In the genomic region with DNA sequence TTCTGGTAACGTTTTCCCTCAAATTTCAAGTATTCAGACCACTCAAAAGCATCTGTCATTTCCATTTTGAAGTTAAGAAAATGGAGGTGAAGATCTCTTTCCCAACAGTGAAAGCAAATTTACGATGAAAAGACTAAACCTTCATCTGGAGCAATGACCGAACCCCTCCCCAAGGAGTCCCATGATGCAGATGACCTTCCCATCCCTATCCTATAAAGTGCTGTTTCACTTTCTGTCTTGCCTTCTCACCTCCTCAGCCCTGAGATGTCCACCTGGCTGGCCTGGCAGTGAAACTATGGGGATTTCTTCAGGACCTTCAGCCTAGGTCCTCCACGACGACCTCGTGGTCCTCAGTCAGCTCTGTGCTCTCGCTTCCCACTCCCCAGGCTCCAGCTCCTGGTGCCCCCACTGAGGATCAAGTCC, we compare ENCODE assay signal across 8 cellular contexts. TPM values are rescaled to one million over a fixed set of nuclear protein-coding genes. Genes with fewer than 3 reads are reported as not detected.
DNase-seq lines count a peak whose midpoint lies in the region; ATAC-seq and TF ChIP-seq lines count a peak whose summit lies in the region.

No MANE protein-coding gene starts in this region.

- intact Hi-C loops in IMR-90 (cut with micrococcal nuclease) (loop anchor here (2.0 to 5.0 kb wide), 2 partner anchors 70 to 85 kb away; a partner anchor contains a TSS), mammary epithelial cell (cut with micrococcal nuclease) (loop anchor here (1.0 to 10.0 kb wide), 5 partner anchors 58 to 452 kb away; a partner anchor contains a TSS), natural killer cell (cut with micrococcal nuclease) (loop anchor here (1.0 to 5.0 kb wide), 3 partner anchors 40 to 655 kb away; a partner anchor contains a TSS)

- H3K9me3 ChIP-seq in BE2C (no peaks in the 10 kb centered on the region), IMR-90 (ENCODE audit: control insufficient read depth, insufficient read depth, low read length) (no peaks in the 10 kb centered on the region), mammary epithelial cell (replicated peaks; ENCODE audit: insufficient read depth, low read length) (no peaks in the 10 kb centered on the region)

- POLR2A ChIA-PET in IMR-90 (lab: Charles Lee; ENCODE audit: unreplicated experiment), result no interaction called here

- peaks cover 5% of the 10 kb centered on the region; the same call in 1 of the 2 replicates for H3K9me1 ChIP-seq in IMR-90 (ENCODE audit: insufficient read depth, low read length)

- peaks cover 33 to 40% of the 10 kb centered on the region in 2 donors for H3K4me1 Mint-ChIP-seq in natural killer cell

- H2BK20ac ChIP-seq in IMR-90 (ENCODE audit: low read depth, low read length), result peak overlapping the region; percentile 80; the same call in 1 of the 2 replicates

- no peak for TF ChIP-seq RAD21 in IMR-90 (IDR thresholded peaks at IDR 0.05; ENCODE audit: low read length)

- 53% methylated on average over 4 of the region's 7 CpGs; no CpG with 5 or more reads in 1 of the 2 experiments for WGBS in IMR-90 (ENCODE audit: extremely low coverage in 2 of 2, insufficient read length in 1 of 2), 2 experiments
- WGBS in mammary epithelial cell (ENCODE audit: low coverage, missing lambda C conversion rate), result 52% methylated on average over 7 of the region's 7 CpGs

- in situ Hi-C loops in IMR-90 (cut with MboI; ENCODE audit: low sequenced_read_pairs) (no loop called here), mammary epithelial cell (cut with MboI; ENCODE audit: low sequenced_read_pairs in 2 of 2) (no loop called here)

- peak overlapping the region; percentile 63 for H4K91ac ChIP-seq in IMR-90 (ENCODE audit: insufficient read depth, low read depth, low read length)

- peaks cover 40% of the 10 kb centered on the region for H3K79me2 ChIP-seq in mammary epithelial cell (ENCODE audit: insufficient read depth, low read length)

- H3K27ac ChIP-seq in IMR-90 (ENCODE audit: insufficient read depth, low read length) (no peak overlapping the region), mammary epithelial cell (ENCODE audit: insufficient read depth, low read depth, low read length) (peak overlapping the region; percentile 63)

- H4K20me1 ChIP-seq in IMR-90 (ENCODE audit: insufficient read depth, low read length) (peaks cover 21% of the 10 kb centered on the region; the same call in 1 of the 2 replicates), mammary epithelial cell (ENCODE audit: insufficient read depth, low read length) (no peaks in the 10 kb centered on the region)

- peak overlapping the region; percentile 75 for H2AFZ ChIP-seq in IMR-90 (replicated peaks; ENCODE audit: low read length, poor library complexity)
- peak overlapping the region; percentile 63 for H2AFZ ChIP-seq in mammary epithelial cell (ENCODE audit: low read depth, low read length)

- H3K27me3 ChIP-seq in BE2C (no peaks in the 10 kb centered on the region), IMR-90 (ENCODE audit: control insufficient read depth, insufficient read depth, low read length) (no peaks in the 10 kb centered on the region), mammary epithelial cell (ENCODE audit: insufficient read depth, low read length) (no peaks in the 10 kb centered on the region)

- H3K4me2 ChIP-seq in IMR-90 (ENCODE audit: low read depth, low read length) (peak overlapping the region; percentile 78), mammary epithelial cell (ENCODE audit: insufficient read depth, low read depth, low read length) (peak overlapping the region; percentile 74)

- H3K27ac Mint-ChIP-seq in natural killer cell, result peak overlapping the region; percentile 81 to 94

- peaks cover 10 to 34% of the 10 kb centered on the region in 2 experiments for H3K79me1 ChIP-seq in IMR-90 (ENCODE audit: low read depth in 1 of 2, low read length in 2 of 2)

- peak overlapping the region; percentile 82 for H2BK120ac ChIP-seq in IMR-90 (ENCODE audit: low read depth, low read length)

- H3K9ac ChIP-seq in IMR-90 (ENCODE audit: low read depth, low read length) (peak overlapping the region; percentile 40), mammary epithelial cell (ENCODE audit: insufficient read depth, low read length) (peak overlapping the region; percentile 62)

- H3K4me3 ChIP-seq in BE2C (ENCODE audit: low read depth, low read length), result peak overlapping the region; percentile 38
- peak overlapping the region; percentile 30; the same call in 1 of the 2 replicates for H3K4me3 ChIP-seq in IMR-90 (ENCODE audit: insufficient read depth, low read depth, low read length)
- peak overlapping the region in 2 of 3 experiments; percentile 10 to 16 for H3K4me3 ChIP-seq in mammary epithelial cell (replicated peaks in 1 of 3; ENCODE audit: insufficient read depth in 1 of 3, low read depth in 2 of 3, low read length in 3 of 3)

- peak overlapping the region; percentile 27; the same call in 1 of the 2 replicates for H2AK5ac ChIP-seq in IMR-90 (ENCODE audit: low read depth, low read length)

- BruUV-seq in IMR-90 (replicated peaks; lab: Mats Ljungman, UMichigan) (no TSS peak), mammary epithelial cell (replicated peaks; lab: Mats Ljungman, UMichigan) (no TSS peak)

- H3K27me3 Mint-ChIP-seq in natural killer cell (ENCODE audit: low read depth in 2 of 2), result no peaks in the 10 kb centered on the region

- no peaks in the 10 kb centered on the region for H3K36me3 ChIP-seq in BE2C
- no peaks in the 10 kb centered on the region; the same call in 1 of the 2 replicates for H3K36me3 ChIP-seq in IMR-90 (ENCODE audit: control insufficient read depth, insufficient read depth, low read length)
- no peaks in the 10 kb centered on the region for H3K36me3 ChIP-seq in mammary epithelial cell (ENCODE audit: insufficient read depth, low read length)

- H3K4ac ChIP-seq in IMR-90 (ENCODE audit: low read depth, low read length), result peak overlapping the region; percentile 72

- peak overlapping the region; percentile 86; the same call in 2 of the 3 replicates for H2BK15ac ChIP-seq in IMR-90 (ENCODE audit: low read depth, low read length)

- dilution Hi-C loops in IMR-90 (cut with HindIII; ENCODE audit: low sequenced_read_pairs, unreplicated experiment), result no loop called here
- dilution Hi-C loops in mammary epithelial cell (cut with HindIII; ENCODE audit: low sequenced_read_pairs), result no loop called here

- peak overlapping the region; percentile 35 to 71; a peak in 3 of 4 replicates for H4K8ac ChIP-seq in IMR-90 (ENCODE audit: low read depth in 2 of 2, low read length in 2 of 2)

- CTCF ChIA-PET in IMR-90 (lab: Yijun Ruan, JAX) (interaction anchor here (0.8 to 1.9 kb wide), 2 partner anchors 10 to 71 kb away, joined by 3 to 4 read pairs; no protein-coding TSS in a partner anchor), mammary epithelial cell (lab: Charles Lee; ENCODE audit: low non-redundant PET) (interaction anchor here (0.7 kb wide), 1 partner anchor 251 kb away, joined by 3 read pairs; no protein-coding TSS in a partner anchor)

- TF ChIP-seq POLR2A in IMR-90 (IDR thresholded peaks at IDR 0.05; ENCODE audit: low read depth, low read length), result no peak

- no peak overlapping the region for H3K56ac ChIP-seq in IMR-90 (ENCODE audit: extremely low read depth, insufficient read depth, low read length)

- H2BK5ac ChIP-seq in IMR-90 (ENCODE audit: low read depth, low read length, poor library complexity, severe bottlenecking), result no peak overlapping the region

- H2AK9ac ChIP-seq in IMR-90 (replicated peaks; ENCODE audit: low read depth, low read length, poor library complexity), result peak overlapping the region; percentile 63

- TF ChIP-seq CTCF in BE2C (IDR thresholded peaks at IDR 0.05; ENCODE audit: low read depth, low read length), result no peak
- TF ChIP-seq CTCF in IMR-90 (conservative IDR thresholded peaks at IDR 0.05; ENCODE audit: low read depth, low read length), result no peak
- no peak for TF ChIP-seq CTCF in mammary epithelial cell (conservative IDR thresholded peaks at IDR 0.05 in 1 of 2, IDR thresholded peaks at IDR 0.05 in 1 of 2; ENCODE audit: extremely low read depth in 1 of 2, insufficient read depth in 1 of 2, low read depth in 1 of 2, low read length in 2 of 2)
- peak; percentile 23 for TF ChIP-seq CTCF in natural killer cell (IDR thresholded peaks at IDR 0.05)
- TF ChIP-seq CTCF in omental fat pad (IDR thresholded peaks at IDR 0.05), result no peak

- no peak overlapping the region; the same call in 1 of the 2 replicates for H3K18ac ChIP-seq in IMR-90 (ENCODE audit: low read depth, low read length)

- peak overlapping the region; percentile 30 for H4K5ac ChIP-seq in IMR-90 (ENCODE audit: low read depth, low read length)

- ATAC-seq in IMR-90 (ENCODE audit: low read depth) (no peak), natural killer cell (no peak), omental fat pad (ENCODE audit: low FRiP score) (no peak)

- H3K4me1 ChIP-seq in BE2C, result no peaks in the 10 kb centered on the region
- H3K4me1 ChIP-seq in IMR-90 (ENCODE audit: control insufficient read depth, insufficient read depth, low read length), result peaks cover 2% of the 10 kb centered on the region; the same call in 1 of the 2 replicates
- peaks cover 45% of the 10 kb centered on the region for H3K4me1 ChIP-seq in mammary epithelial cell (ENCODE audit: insufficient read depth, low read length)

- peak overlapping the region; percentile 96 for H3K4me3 Mint-ChIP-seq in natural killer cell

- peak overlapping the region; percentile 51 for H3K23ac ChIP-seq in IMR-90 (ENCODE audit: low read depth, low read length)

- DNase-seq in BE2C (no peak), IMR-90 (no peak), mammary epithelial cell (no peak), natural killer cell (no peak), omental fat pad (ENCODE audit: low spot score) (no peak), ecto neural progenitor cell (ENCODE audit: low spot score) (no peak), DMS153 (lab: John Stamatoyannopoulos, UW) (no peak), AG08395 (ENCODE audit: low spot score) (no peak)

- no peaks in the 10 kb centered on the region for H3K36me3 Mint-ChIP-seq in natural killer cell

- peak overlapping the region; percentile 56; the same call in 1 of the 2 replicates for H3K14ac ChIP-seq in IMR-90 (replicated peaks; ENCODE audit: low read depth, low read length)

- no peaks in the 10 kb centered on the region for H3K9me3 Mint-ChIP-seq in natural killer cell

RNA-seq across cellular contexts. Expression of a gene that starts 0.9 kb away (rescaled TPM):
- 8.8 TPM for polyA plus RNA-seq in BE2C (2012; ENCODE audit: insufficient read depth, insufficient read length, low read depth)
- 4.7 and 7.9 TPM in 2 replicates for total RNA-seq in IMR-90 (2012; rRNA removed)
- polyA plus RNA-seq in IMR-90 (2012; rRNA removed), result 7.5 and 8.0 TPM in 2 replicates
- polyA plus RNA-seq in IMR-90 (2012; cell fraction: cytosol; rRNA removed), result 5.0 and 6.5 TPM in 2 replicates
- polyA plus RNA-seq in IMR-90 (2012; cell fraction: nucleus; rRNA removed; ENCODE audit: low replicate concordance), result 8.7 and 12.4 TPM in 2 replicates
- 100 to 1,000 TPM in 1 of 2 donors, 10 to 100 TPM in 1; 83.4 to 104 TPM for total RNA-seq in mammary epithelial cell
- polyA plus RNA-seq in mammary epithelial cell, result 99.0 TPM
- 370 TPM for polyA minus RNA-seq in mammary epithelial cell
- total RNA-seq in natural killer cell, result 100 to 1,000 TPM; 143 to 203 (median 173) TPM
- 100 to 1,000 TPM in 1 of 4 donors, 10 to 100 TPM in 3; 49.3 to 116 (median 54.7) TPM for total RNA-seq in omental fat pad
